19 cellular contexts compared by ENCODE assay signal in genomic region chr17:75807861-75808260, GRCh38. TPM values are rescaled to one million over a fixed set of nuclear protein-coding genes. Genes with fewer than 3 reads are reported as not detected.
DNase-seq lines count a peak whose midpoint lies in the region; ATAC-seq lines count a peak whose summit lies in the region.
"Had no signal": no experiment of that assay in that cellular context is flagged by ENCODE, and none has a peak within 500 bp of the region (broad histone marks: within the 10 kb centered on the region; RNA-seq: fewer than 3 reads in every experiment).

No MANE protein-coding gene starts in this region.

- H3K27me3 ChIP-seq in CD4-positive, alpha-beta memory T cell (ENCODE audit: insufficient read depth, low read length) = no peaks in the 10 kb centered on the region
- H3K27me3 ChIP-seq in iPS-15b (ENCODE audit: control insufficient read depth, insufficient read depth, low read length) = no peaks in the 10 kb centered on the region
- H3K27me3 ChIP-seq: tibial nerve had no signal

- CTCF ChIA-PET in CD4-positive, alpha-beta memory T cell (lab: Charles Lee; ENCODE audit: partially characterized antibody) = no interaction called here

- ATAC-seq in activated T-helper 17 cell treated with anti-CD3 and anti-CD28 coated beads, Interleukin-2, amount 50 U/mL, for 72 hours (replicated peaks) = no peak
- no peak for ATAC-seq in stimulated activated effector memory CD8-positive, alpha-beta T cell treated with anti-CD3 and anti-CD28 coated beads, Interleukin-12 subunit alpha, Interleukin-12 subunit beta, amount 100 ng/mL, for 72 hours
- ATAC-seq in GM18511 (IDR thresholded peaks at IDR 0.05; ENCODE audit: unreplicated experiment) = no peak

- H3K9ac ChIP-seq in iPS-15b (ENCODE audit: low read depth, low read length) = peak overlapping the region; percentile 37

- peak overlapping the region in 5 of 7 donors; percentile 17 to 72 (median 48) for H3K27ac Mint-ChIP-seq in CD4-positive, alpha-beta memory T cell
- H3K27ac Mint-ChIP-seq in activated T-helper 17 cell treated with anti-CD3 and anti-CD28 coated beads, Interleukin-2, amount 50 U/mL, for 72 hours = peak overlapping the region; percentile 55
- peak overlapping the region; percentile 64 for H3K27ac Mint-ChIP-seq in stimulated activated effector memory CD8-positive, alpha-beta T cell treated with anti-CD3 and anti-CD28 coated beads, Interleukin-12 subunit alpha, Interleukin-12 subunit beta, amount 100 ng/mL, for 72 hours

- no peaks in the 10 kb centered on the region for H3K9me3 Mint-ChIP-seq in CD4-positive, alpha-beta memory T cell
- no peaks in the 10 kb centered on the region for H3K9me3 Mint-ChIP-seq in activated T-helper 17 cell treated with anti-CD3 and anti-CD28 coated beads, Interleukin-2, amount 50 U/mL, for 72 hours
- no peaks in the 10 kb centered on the region for H3K9me3 Mint-ChIP-seq in stimulated activated effector memory CD8-positive, alpha-beta T cell treated with anti-CD3 and anti-CD28 coated beads, Interleukin-12 subunit alpha, Interleukin-12 subunit beta, amount 100 ng/mL, for 72 hours
- H3K9me3 Mint-ChIP-seq: nephron had no signal

- POLR2A ChIA-PET in CD4-positive, alpha-beta memory T cell (lab: Charles Lee; ENCODE audit: partially characterized antibody) = no interaction called here

- intact Hi-C loops in CD4-positive, alpha-beta memory T cell (cut with micrococcal nuclease) = no loop called here

- H3K27ac ChIP-seq in CD4-positive, alpha-beta memory T cell (ENCODE audit: low read depth, low read length) = no peak overlapping the region

- H3K4me1 ChIP-seq in CD4-positive, alpha-beta memory T cell (ENCODE audit: insufficient read depth, low read length) = no peaks in the 10 kb centered on the region
- H3K4me1 ChIP-seq in iPS-15b (ENCODE audit: control insufficient read depth, insufficient read depth, low read length) = no peaks in the 10 kb centered on the region
- H3K4me1 ChIP-seq: prostate gland had no signal

- H3K36me3 ChIP-seq in CD4-positive, alpha-beta memory T cell (ENCODE audit: insufficient read depth, low read length) = peaks cover 30% of the 10 kb centered on the region
- H3K36me3 ChIP-seq in iPS-15b (ENCODE audit: control insufficient read depth, insufficient read depth, low read length) = peaks cover 25% of the 10 kb centered on the region

- H3K36me3 Mint-ChIP-seq in CD4-positive, alpha-beta memory T cell = peaks cover 0 to 21% of the 10 kb centered on the region in 2 donors
- peaks cover 11% of the 10 kb centered on the region for H3K36me3 Mint-ChIP-seq in activated T-helper 17 cell treated with anti-CD3 and anti-CD28 coated beads, Interleukin-2, amount 50 U/mL, for 72 hours (ENCODE audit: low read depth)
- peaks cover 39% of the 10 kb centered on the region for H3K36me3 Mint-ChIP-seq in stimulated activated effector memory CD8-positive, alpha-beta T cell treated with anti-CD3 and anti-CD28 coated beads, Interleukin-12 subunit alpha, Interleukin-12 subunit beta, amount 100 ng/mL, for 72 hours

- DNase-seq in CD4-positive, alpha-beta memory T cell = no peak
- no peak for DNase-seq in stimulated activated effector memory CD8-positive, alpha-beta T cell treated with anti-CD3 and anti-CD28 coated beads, Interleukin-12 subunit alpha, Interleukin-12 subunit beta, amount 100 ng/mL, for 72 hours (ENCODE audit: low spot score in 2 of 2)
- DNase-seq in cortex of kidney (lab: John Stamatoyannopoulos, UW) = no peak
- no peak for DNase-seq in iPS-NIHi11 (ENCODE audit: low spot score)
- DNase-seq: activated CD4-positive, alpha-beta T cell treated with anti-CD3 and anti-CD28 coated beads for 48 hours; activated gamma-delta T cell; AML-193; Calu3; EL; hippocampal formation; kidney; NCI-H524; stimulated activated CD4-positive, alpha-beta T cell treated with anti-CD3 and anti-CD28 coated beads, Interleukin-12 subunit alpha, Interleukin-12 subunit beta, amount 100 ng/mL, for 4 hours had no signal

- H3K4me3 Mint-ChIP-seq in CD4-positive, alpha-beta memory T cell = no peak overlapping the region
- no peak overlapping the region for H3K4me3 Mint-ChIP-seq in activated T-helper 17 cell treated with anti-CD3 and anti-CD28 coated beads, Interleukin-2, amount 50 U/mL, for 72 hours
- H3K4me3 Mint-ChIP-seq in stimulated activated effector memory CD8-positive, alpha-beta T cell treated with anti-CD3 and anti-CD28 coated beads, Interleukin-12 subunit alpha, Interleukin-12 subunit beta, amount 100 ng/mL, for 72 hours = no peak overlapping the region
- H3K4me3 Mint-ChIP-seq: nephron had no signal

- no peaks in the 10 kb centered on the region for H3K9me3 ChIP-seq in CD4-positive, alpha-beta memory T cell (ENCODE audit: control insufficient read depth in 1 of 2, low read length in 2 of 2)
- no peaks in the 10 kb centered on the region for H3K9me3 ChIP-seq in iPS-15b (ENCODE audit: control insufficient read depth, insufficient read depth, low read length)
- H3K9me3 ChIP-seq: prostate gland, tibial nerve had no signal

- peaks cover 2 to 14% (median 5%) of the 10 kb centered on the region in 4 donors for H3K4me1 Mint-ChIP-seq in CD4-positive, alpha-beta memory T cell
- H3K4me1 Mint-ChIP-seq in activated T-helper 17 cell treated with anti-CD3 and anti-CD28 coated beads, Interleukin-2, amount 50 U/mL, for 72 hours = no peaks in the 10 kb centered on the region
- H3K4me1 Mint-ChIP-seq in stimulated activated effector memory CD8-positive, alpha-beta T cell treated with anti-CD3 and anti-CD28 coated beads, Interleukin-12 subunit alpha, Interleukin-12 subunit beta, amount 100 ng/mL, for 72 hours = peaks cover 8% of the 10 kb centered on the region

- no peak overlapping the region for H3K4me3 ChIP-seq in CD4-positive, alpha-beta memory T cell (ENCODE audit: low read length in 2 of 2)
- no peak overlapping the region for H3K4me3 ChIP-seq in iPS-15b (ENCODE audit: low read depth, low read length)
- H3K4me3 ChIP-seq: prostate gland, tibial nerve had no signal

- no peaks in the 10 kb centered on the region for H3K27me3 Mint-ChIP-seq in CD4-positive, alpha-beta memory T cell
- H3K27me3 Mint-ChIP-seq in activated T-helper 17 cell treated with anti-CD3 and anti-CD28 coated beads, Interleukin-2, amount 50 U/mL, for 72 hours = no peaks in the 10 kb centered on the region

RNA-seq across cellular contexts. Expression of gene UNK, which starts 23.3 kb away (rescaled TPM):
- 10 to 100 TPM; 45.8 to 48.1 TPM for total RNA-seq in CD4-positive, alpha-beta memory T cell
- 10 to 100 TPM; 22.2 to 22.9 TPM for polyA plus RNA-seq in CD4-positive, alpha-beta memory T cell
- total RNA-seq in activated T-helper 17 cell treated with anti-CD3 and anti-CD28 coated beads, Interleukin-2, amount 50 U/mL, for 72 hours = 10 to 100 TPM; 19.0 to 22.1 TPM

RNA-seq across cellular contexts. Expression of gene UNC13D, which starts 36.3 kb away (rescaled TPM):
- 100 to 1,000 TPM; 161 to 171 TPM for total RNA-seq in CD4-positive, alpha-beta memory T cell
- 10 to 100 TPM; 39.6 to 78.9 TPM for polyA plus RNA-seq in CD4-positive, alpha-beta memory T cell
- 100 to 1,000 TPM; 153 to 160 TPM for total RNA-seq in activated T-helper 17 cell treated with anti-CD3 and anti-CD28 coated beads, Interleukin-2, amount 50 U/mL, for 72 hours

RNA-seq across cellular contexts. Expression of gene GALK1, which starts 42.9 kb away (rescaled TPM):
- total RNA-seq in CD4-positive, alpha-beta memory T cell = 10 to 100 TPM; 25.7 to 25.9 TPM
- polyA plus RNA-seq in CD4-positive, alpha-beta memory T cell = 10 to 100 TPM; 17.5 to 18.1 TPM
- total RNA-seq in activated T-helper 17 cell treated with anti-CD3 and anti-CD28 coated beads, Interleukin-2, amount 50 U/mL, for 72 hours = 10 to 100 TPM; 43.4 to 51.4 TPM

RNA-seq across cellular contexts. Expression of gene WBP2, which starts 47.3 kb away (rescaled TPM):
- total RNA-seq in CD4-positive, alpha-beta memory T cell = 100 to 1,000 TPM; 159 to 160 TPM
- 100 to 1,000 TPM in 1 of 2 donors, 10 to 100 TPM in 1; 80.3 to 127 TPM for polyA plus RNA-seq in CD4-positive, alpha-beta memory T cell
- 100 to 1,000 TPM in 1 of 2 donors, 10 to 100 TPM in 1; 67.4 to 127 TPM for total RNA-seq in activated T-helper 17 cell treated with anti-CD3 and anti-CD28 coated beads, Interleukin-2, amount 50 U/mL, for 72 hours
